Comparison of ENCODE assay signal across 16 cellular contexts in genomic region chr13:28559636-28560259, GRCh38.
DNase-seq lines count a peak whose midpoint lies in the region; ATAC-seq and TF ChIP-seq lines count a peak whose summit lies in the region.
"Had no signal": no experiment of that assay in that cellular context is flagged by ENCODE, and none has a peak within 500 bp of the region (broad histone marks: within the 10 kb centered on the region; RNA-seq: fewer than 3 reads in every experiment).

No MANE protein-coding gene starts in this region.

- DNase-seq in COLO668 (lab: John Stamatoyannopoulos, UW; ENCODE audit: unreplicated experiment) (peak; percentile 30), NCI-H187 (lab: John Stamatoyannopoulos, UW) (peak; percentile 25 to 49), NCI-H345 treated with DMSO at 0.1 percent for 48 hours (lab: John Stamatoyannopoulos, UW; ENCODE audit: unreplicated experiment) (peak; percentile 72), osteocyte (ENCODE audit: extremely low spot score, unreplicated experiment) (no peak), DMS153 treated with DMSO at 0.1 percent for 48 hours (lab: John Stamatoyannopoulos, UW; ENCODE audit: unreplicated experiment) (no peak), HAP-1 (ENCODE audit: low spot score in 2 of 2) (no peak), WERI-Rb-1 (no peak)
- DNase-seq: ACHN; Calu3; CD4-positive, CD25-positive, alpha-beta regulatory T cell; DMS 273 treated with DMSO at 0.1 percent for 48 hours; DND-41; GDM1; HCEC 1CT had no signal

- in situ Hi-C loops in HAP-1 (cut with MboI; ENCODE audit: low sequenced_read_pairs) = no loop called here

- peak overlapping the region; percentile 0 for H3K27ac Mint-ChIP-seq in osteocyte (ENCODE audit: unreplicated experiment)

- no peaks in the 10 kb centered on the region for H3K27me3 Mint-ChIP-seq in osteocyte (ENCODE audit: unreplicated experiment)

- H3K4me3 ChIP-seq in HAP-1 (no peak overlapping the region), WERI-Rb-1 (ENCODE audit: low read depth, low read length) (no peak overlapping the region)
- H3K4me3 ChIP-seq: BLaER1 treated with 17β-estradiol and CSF1 and Interleukin-3, amounts not matched to agents 10 nM and 100 nM had no signal

- no peak for TF ChIP-seq CTCF in osteocyte (IDR thresholded peaks at IDR 0.05)
- TF ChIP-seq CTCF in WERI-Rb-1 (IDR thresholded peaks at IDR 0.05; ENCODE audit: low read depth, low read length) = no peak

- H3K36me3 ChIP-seq in HAP-1 (replicated peaks) (no peaks in the 10 kb centered on the region), WERI-Rb-1 (no peaks in the 10 kb centered on the region)
- H3K36me3 ChIP-seq: BLaER1 treated with 17β-estradiol and CSF1 and Interleukin-3, amounts not matched to agents 10 nM and 100 nM had no signal

- peaks cover 24% of the 10 kb centered on the region for H3K4me1 Mint-ChIP-seq in osteocyte (ENCODE audit: unreplicated experiment)
- H3K4me1 Mint-ChIP-seq: CD4-positive, CD25-positive, alpha-beta regulatory T cell had no signal

- H3K27me3 ChIP-seq in HAP-1 (ENCODE audit: low read depth) (no peaks in the 10 kb centered on the region), WERI-Rb-1 (ENCODE audit: insufficient read depth, low read depth, severe bottlenecking) (no peaks in the 10 kb centered on the region)
- H3K27me3 ChIP-seq: BLaER1 treated with 17β-estradiol and CSF1 and Interleukin-3, amounts not matched to agents 10 nM and 100 nM had no signal

- no peaks in the 10 kb centered on the region for H3K9me3 ChIP-seq in HAP-1
- H3K9me3 ChIP-seq in WERI-Rb-1 (ENCODE audit: severe bottlenecking) = no peaks in the 10 kb centered on the region

- no peak for ATAC-seq in GM19467 (IDR thresholded peaks at IDR 0.05; ENCODE audit: unreplicated experiment)

- H3K4me3 Mint-ChIP-seq in osteocyte (ENCODE audit: unreplicated experiment) = no peak overlapping the region
- H3K4me3 Mint-ChIP-seq: CD4-positive, CD25-positive, alpha-beta regulatory T cell had no signal

- 0 out of 2 replicates have a peak, but pooled peaks cover 5% of the 10 kb centered on the region for H3K4me1 ChIP-seq in HAP-1

- no peaks in the 10 kb centered on the region for H3K36me3 Mint-ChIP-seq in osteocyte (ENCODE audit: unreplicated experiment)
- H3K36me3 Mint-ChIP-seq: CD4-positive, CD25-positive, alpha-beta regulatory T cell had no signal

- no peaks in the 10 kb centered on the region for H3K9me3 Mint-ChIP-seq in osteocyte (ENCODE audit: unreplicated experiment)
- H3K9me3 Mint-ChIP-seq: CD4-positive, CD25-positive, alpha-beta regulatory T cell had no signal

- H3K27ac ChIP-seq in WERI-Rb-1 = no peak overlapping the region
- H3K27ac ChIP-seq: BLaER1 treated with 17β-estradiol and CSF1 and Interleukin-3, amounts not matched to agents 10 nM and 100 nM had no signal

Comparison
In these comparisons a context has a peak if more than half of its experiments do, and no peak if none do; other contexts are left out.
1. DNase-seq: peak in COLO668 (single experiment), NCI-H187 (2 of 2) and NCI-H345 treated with DMSO at 0.1 percent for 48 hours (single experiment); none in osteocyte (single experiment), DMS153 treated with DMSO at 0.1 percent for 48 hours (single experiment), HAP-1 (0 of 2) and WERI-Rb-1 (single experiment).